In the genomic region with DNA sequence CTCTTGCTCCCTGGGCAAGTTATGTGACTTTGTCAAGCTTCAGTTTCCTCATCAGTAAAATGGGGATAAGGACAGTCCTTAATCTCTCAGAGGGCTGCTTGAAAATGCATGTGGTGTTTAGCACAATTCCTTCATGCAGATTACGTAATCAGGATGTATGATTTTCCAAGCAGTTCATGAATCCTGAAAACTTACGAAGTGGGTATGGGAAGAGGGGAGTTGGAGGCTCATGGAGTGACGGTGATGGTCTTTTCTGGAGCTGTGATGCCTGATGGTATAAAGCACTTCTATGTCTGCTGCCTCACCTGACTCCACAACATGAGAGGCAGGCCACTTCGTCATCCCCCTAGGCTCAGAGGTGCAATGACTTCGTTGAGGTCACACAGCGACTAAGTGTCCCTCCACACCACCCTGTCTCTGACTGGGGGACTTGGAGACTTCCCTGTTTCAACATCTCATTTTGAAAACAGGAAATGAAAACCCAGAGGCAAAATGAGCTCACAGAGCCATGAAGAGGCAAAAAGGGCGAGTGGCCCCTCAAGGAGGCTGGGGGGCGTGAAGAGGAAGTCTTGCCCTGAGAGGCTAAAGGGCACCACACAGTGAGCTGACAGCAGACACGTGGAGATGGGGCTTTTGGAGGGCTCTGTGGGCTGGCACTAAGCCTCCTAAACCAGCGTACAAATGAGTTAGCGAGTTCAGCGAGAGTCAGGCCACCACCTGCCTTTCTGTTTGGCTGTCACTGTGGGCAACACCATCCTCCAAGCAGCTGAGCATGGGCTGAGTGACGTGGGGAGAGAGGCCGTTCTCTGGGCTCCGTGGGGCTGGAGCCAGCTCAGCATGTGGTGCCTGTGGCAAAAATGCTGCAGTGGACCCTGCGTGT, we compare ENCODE assay signal across 9 cellular contexts. TPM values are rescaled to one million over a fixed set of nuclear protein-coding genes. Genes with fewer than 3 reads are reported as not detected.
DNase-seq lines count a peak whose midpoint lies in the region; ATAC-seq lines count a peak whose summit lies in the region.
"Had no signal": no experiment of that assay in that cellular context is flagged by ENCODE, and none has a peak within 500 bp of the region (broad histone marks: within the 10 kb centered on the region; RNA-seq: fewer than 3 reads in every experiment).

No MANE protein-coding gene starts in this region.

- peaks cover 2% of the 10 kb centered on the region for H3K79me1 ChIP-seq in mesenchymal stem cell (replicated peaks; ENCODE audit: low read length, poor library complexity, severe bottlenecking)

- H3K9me3 ChIP-seq in mesenchymal stem cell (ENCODE audit: control insufficient read depth, low read length): no peaks in the 10 kb centered on the region
- H3K9me3 ChIP-seq: SJSA1 had no signal

- 90% methylated on average over 16 of the region's 16 CpGs for WGBS in mesenchymal stem cell

- H3K4me1 ChIP-seq in mesenchymal stem cell (ENCODE audit: control insufficient read depth, insufficient read depth, low read depth, low read length): no peaks in the 10 kb centered on the region
- H3K4me1 ChIP-seq: SJSA1 had no signal

- H2BK12ac ChIP-seq in mesenchymal stem cell (ENCODE audit: low read length in 2 of 2): no peak overlapping the region

- no peak overlapping the region for H2AK5ac ChIP-seq in mesenchymal stem cell (ENCODE audit: low read length, severe bottlenecking)

- no peak overlapping the region for H2AFZ ChIP-seq in mesenchymal stem cell (ENCODE audit: low read depth, low read length)

- ATAC-seq in GM18870 (IDR thresholded peaks at IDR 0.05; ENCODE audit: unreplicated experiment): peak; percentile 74
- peak; percentile 86 for ATAC-seq in HG02759 (IDR thresholded peaks at IDR 0.05; ENCODE audit: unreplicated experiment)
- ATAC-seq in left lobe of liver: peak; percentile 55

- peaks cover 60 to 79% of the 10 kb centered on the region in 2 experiments for H3K36me3 ChIP-seq in mesenchymal stem cell (ENCODE audit: control insufficient read depth in 1 of 2, insufficient read depth in 2 of 2, low read depth in 1 of 2, low read length in 2 of 2)

- no peaks in the 10 kb centered on the region for H3K27me3 ChIP-seq in mesenchymal stem cell (ENCODE audit: control insufficient read depth in 1 of 2, insufficient read depth in 1 of 2, low read length in 2 of 2)
- H3K27me3 ChIP-seq: SJSA1 had no signal

- no peak overlapping the region for H3K9ac ChIP-seq in mesenchymal stem cell (ENCODE audit: low read length)

- H2BK120ac ChIP-seq in mesenchymal stem cell (ENCODE audit: low read depth, low read length): no peak overlapping the region

- H4K8ac ChIP-seq in mesenchymal stem cell (ENCODE audit: low read length): no peak overlapping the region

- no peak overlapping the region for H3K23ac ChIP-seq in mesenchymal stem cell (ENCODE audit: low read length in 2 of 2)

- no peak overlapping the region for H3K4me2 ChIP-seq in mesenchymal stem cell (ENCODE audit: low read length, poor library complexity, severe bottlenecking)

- DNase-seq in SIG-M5 (lab: John Stamatoyannopoulos, UW) (peak; percentile 65), left lobe of liver (ENCODE audit: low spot score) (no peak), DMS153 (lab: John Stamatoyannopoulos, UW) (no peak), mesenchymal stem cell (no peak), NCI-H510A treated with DMSO at 0.1 percent for 48 hours (lab: John Stamatoyannopoulos, UW) (no peak), NCI-H1105 (lab: John Stamatoyannopoulos, UW) (no peak)

- H3K4me3 ChIP-seq in mesenchymal stem cell (ENCODE audit: insufficient read depth in 1 of 2, low read depth in 1 of 2, low read length in 2 of 2): no peak overlapping the region
- H3K4me3 ChIP-seq: SJSA1 had no signal

- H3K14ac ChIP-seq in mesenchymal stem cell (ENCODE audit: low read length in 2 of 2): no peak overlapping the region

- H3K4ac ChIP-seq in mesenchymal stem cell (ENCODE audit: low read depth in 1 of 2, low read length in 2 of 2): no peak overlapping the region

- no peak overlapping the region for H2BK5ac ChIP-seq in mesenchymal stem cell (ENCODE audit: low read depth, low read length, poor library complexity, severe bottlenecking)

- no peak overlapping the region for H4K91ac ChIP-seq in mesenchymal stem cell (ENCODE audit: low read length)

- no peak overlapping the region for H2BK15ac ChIP-seq in mesenchymal stem cell (ENCODE audit: low read depth, poor library complexity, severe bottlenecking)

- H3K18ac ChIP-seq in mesenchymal stem cell (ENCODE audit: low read depth in 1 of 2, low read length in 2 of 2): peak overlapping the region in 1 of 2 experiments; percentile 34

- no peak overlapping the region for H3K27ac ChIP-seq in mesenchymal stem cell (ENCODE audit: low read length, poor library complexity, severe bottlenecking)
- H3K27ac ChIP-seq: SJSA1 had no signal

RNA-seq across cellular contexts. Expression of gene MCM5, which starts 10.1 kb away (rescaled TPM):
- total RNA-seq in left lobe of liver: 9.1 TPM
- polyA plus RNA-seq in mesenchymal stem cell (2013, experiment 1 of 2): 6.9 TPM
- 7.5 TPM for polyA plus RNA-seq in mesenchymal stem cell (2013, experiment 2 of 2)

RNA-seq across cellular contexts. Expression of gene HMOX1, which starts 29.1 kb away (rescaled TPM):
- 35.9 TPM for total RNA-seq in left lobe of liver
- 24.1 TPM for polyA plus RNA-seq in mesenchymal stem cell (2013, experiment 1 of 2)
- 24.2 TPM for polyA plus RNA-seq in mesenchymal stem cell (2013, experiment 2 of 2)
